In the genomic region with DNA sequence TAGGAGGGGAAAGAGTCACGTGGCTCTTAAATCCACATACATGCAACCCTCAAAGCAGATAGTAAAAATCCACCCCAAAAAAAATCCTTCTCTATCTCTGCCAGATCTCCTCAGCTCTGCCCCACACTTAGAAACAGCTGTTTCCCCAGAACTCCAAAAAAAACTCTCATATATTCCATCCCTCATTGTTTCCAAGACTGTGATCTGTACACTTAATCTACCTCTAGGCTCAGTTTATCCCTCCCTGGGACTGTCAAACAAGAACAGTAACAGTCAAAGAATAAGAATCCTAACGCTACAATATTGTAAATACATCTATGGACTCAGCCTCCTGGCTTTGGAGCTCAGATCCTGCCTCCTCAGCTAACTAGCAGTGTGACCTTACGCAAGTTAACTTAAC, we compare ENCODE assay signal across 17 cellular contexts. TPM values are rescaled to one million over a fixed set of nuclear protein-coding genes. Genes with fewer than 3 reads are reported as not detected.
A peak's percentile ranks its signal among the peaks of the same experiment; 100 is the strongest.
DNase-seq lines count a peak whose midpoint lies in the region; ATAC-seq and TF ChIP-seq lines count a peak whose summit lies in the region.
"Had no signal": no experiment of that assay in that cellular context is flagged by ENCODE, and none has a peak within 500 bp of the region (broad histone marks: within the 10 kb centered on the region; RNA-seq: fewer than 3 reads in every experiment).

No MANE protein-coding gene starts in this region.

- H3K27me3 ChIP-seq in left ventricle myocardium inferior (ENCODE audit: low read depth) (no peaks in the 10 kb centered on the region), neural progenitor cell (no peaks in the 10 kb centered on the region), upper lobe of right lung (no peaks in the 10 kb centered on the region), left lung (no peaks in the 10 kb centered on the region)
- H3K27me3 ChIP-seq: ascending aorta had no signal

- H3K4me2 ChIP-seq in neural progenitor cell = no peak overlapping the region

- intact Hi-C loops in left ventricle myocardium inferior (cut with micrococcal nuclease) (no loop called here), cardiac septum (cut with DNase I) (no loop called here), upper lobe of right lung (cut with DNase I) (no loop called here), left lung (cut with DNase I) (no loop called here)

- H3K9me3 ChIP-seq in left ventricle myocardium inferior (replicated peaks) (no peaks in the 10 kb centered on the region), neural progenitor cell (ENCODE audit: low read depth) (no peaks in the 10 kb centered on the region), upper lobe of right lung (no peaks in the 10 kb centered on the region), left lung (no peaks in the 10 kb centered on the region)
- H3K9me3 ChIP-seq: ascending aorta had no signal

- H3K27me3 Mint-ChIP-seq in neural progenitor cell (ENCODE audit: insufficient read depth, low read depth) = peaks cover 2% of the 10 kb centered on the region

- H3K79me2 ChIP-seq in neural progenitor cell (ENCODE audit: low read depth) = no peaks in the 10 kb centered on the region

- H3K27ac ChIP-seq in left ventricle myocardium inferior (replicated peaks) (peak overlapping the region; percentile 97), epithelial cell of prostate (peak overlapping the region; percentile 55), neural progenitor cell (no peak overlapping the region), upper lobe of right lung (peak overlapping the region; percentile 36), left lung (peak overlapping the region in 1 of 2 donors; percentile 18)
- H3K27ac ChIP-seq: HL-60, VCaP had no signal

- H3K9me3 Mint-ChIP-seq in neural progenitor cell = no peaks in the 10 kb centered on the region
- H3K9me3 Mint-ChIP-seq: activated T-helper 2 cell treated with anti-CD3 and anti-CD28 coated beads, Interferon-gamma antibody, Interleukin-2, Interleukin-4, amounts not matched to agents 10 μg/mL and 5 μg/mL and 100 μg/mL, durations not matched to agents 14 hours and 24 hours and 36 hours had no signal

- no peak overlapping the region for H3K4me3 Mint-ChIP-seq in neural progenitor cell
- H3K4me3 Mint-ChIP-seq: activated CD8-positive, alpha-beta T cell treated with anti-CD3 and anti-CD28 coated beads, Interleukin-2, amount 10 ng/mL, durations not matched to agents 7 days and 5 days had no signal

- H3K4me1 ChIP-seq in left ventricle myocardium inferior = peaks cover 100% of the 10 kb centered on the region
- H3K4me1 ChIP-seq in neural progenitor cell = peaks cover 40% of the 10 kb centered on the region
- H3K4me1 ChIP-seq in upper lobe of right lung = peaks cover 54% of the 10 kb centered on the region
- peaks cover 37 to 74% of the 10 kb centered on the region in 2 donors for H3K4me1 ChIP-seq in left lung

- H3K27ac Mint-ChIP-seq in neural progenitor cell = peak overlapping the region; percentile 29
- H3K27ac Mint-ChIP-seq: activated CD8-positive, alpha-beta T cell treated with anti-CD3 and anti-CD28 coated beads, Interleukin-2, amount 10 ng/mL, durations not matched to agents 7 days and 5 days; activated T-helper 2 cell treated with anti-CD3 and anti-CD28 coated beads, Interferon-gamma antibody, Interleukin-2, Interleukin-4, amounts not matched to agents 10 μg/mL and 5 μg/mL and 100 μg/mL, durations not matched to agents 14 hours and 24 hours and 36 hours had no signal

- peaks cover 11% of the 10 kb centered on the region for H3F3A ChIP-seq in neural progenitor cell (ENCODE audit: low read depth)

- TF ChIP-seq CTCF in left ventricle myocardium inferior (IDR thresholded peaks at IDR 0.05; ENCODE audit: borderline replicate concordance) = no peak
- TF ChIP-seq CTCF in neural progenitor cell (IDR thresholded peaks at IDR 0.05) = no peak
- TF ChIP-seq CTCF in upper lobe of right lung (IDR thresholded peaks at IDR 0.05) = no peak
- TF ChIP-seq CTCF in left lung (IDR thresholded peaks at IDR 0.05) = no peak

- H3K4me3 ChIP-seq in left ventricle myocardium inferior (no peak overlapping the region), neural progenitor cell (no peak overlapping the region), upper lobe of right lung (no peak overlapping the region), left lung (no peak overlapping the region)
- H3K4me3 ChIP-seq: ascending aorta, GM12878 had no signal

- ATAC-seq in upper lobe of right lung (no peak), GM19467 (IDR thresholded peaks at IDR 0.05; ENCODE audit: unreplicated experiment) (no peak), left lung (no peak), GM21619 (IDR thresholded peaks at IDR 0.05; ENCODE audit: unreplicated experiment) (no peak)
- ATAC-seq: activated CD8-positive, alpha-beta T cell treated with anti-CD3 and anti-CD28 coated beads, Interleukin-2, amount 10 ng/mL, durations not matched to agents 7 days and 5 days; GM12878 had no signal

- H3K4me1 Mint-ChIP-seq in neural progenitor cell = peaks cover 82% of the 10 kb centered on the region

- peaks cover 14% of the 10 kb centered on the region for H4K20me1 ChIP-seq in neural progenitor cell (ENCODE audit: low read depth)

- H2AFZ ChIP-seq in neural progenitor cell (replicated peaks) = no peak overlapping the region

- H3K36me3 ChIP-seq in left ventricle myocardium inferior = no peaks in the 10 kb centered on the region
- H3K36me3 ChIP-seq in neural progenitor cell = no peaks in the 10 kb centered on the region
- no peaks in the 10 kb centered on the region for H3K36me3 ChIP-seq in upper lobe of right lung
- H3K36me3 ChIP-seq in left lung = no peaks in the 10 kb centered on the region
- H3K36me3 ChIP-seq: ascending aorta had no signal

- peaks cover 6% of the 10 kb centered on the region for H3K36me3 Mint-ChIP-seq in neural progenitor cell

- H3K9ac ChIP-seq in neural progenitor cell = no peak overlapping the region

- DNase-seq in left ventricle myocardium inferior = no peak
- DNase-seq in cardiac septum (ENCODE audit: low spot score) = no peak
- DNase-seq in epithelial cell of prostate (ENCODE audit: low read depth, low spot score) = no peak
- DNase-seq in neural progenitor cell (ENCODE audit: low spot score) = no peak
- no peak for DNase-seq in upper lobe of right lung
- no peak for DNase-seq in left lung
- DNase-seq: ACHN; activated CD8-positive, alpha-beta T cell treated with anti-CD3 and anti-CD28 coated beads, Interleukin-2, amount 10 ng/mL, durations not matched to agents 7 days and 5 days; NCI-H1436; stimulated activated CD4-positive, alpha-beta T cell treated with anti-CD3 and anti-CD28 coated beads, Interleukin-12 subunit alpha, Interleukin-12 subunit beta, amount 100 ng/mL, for 4 hours had no signal

RNA-seq across cellular contexts. Expression of a gene that starts 11.6 kb away (rescaled TPM):
- total RNA-seq in left ventricle myocardium inferior = 43.2 TPM
- 46.6 TPM for total RNA-seq in cardiac septum
- total RNA-seq in neural progenitor cell (ENCODE audit: low replicate concordance) = 8.8 and 14.7 TPM in 2 replicates
- total RNA-seq in upper lobe of right lung = 41.9 TPM
- 10 to 100 TPM; 44.1 to 47.3 TPM for total RNA-seq in left lung

RNA-seq across cellular contexts. Expression of a gene that starts 44.4 kb away (rescaled TPM):
- total RNA-seq in left ventricle myocardium inferior (77.2 TPM), cardiac septum (55.3 TPM), neural progenitor cell (ENCODE audit: low replicate concordance) (90.4 and 103 TPM in 2 replicates), upper lobe of right lung (77.1 TPM), left lung (10 to 100 TPM; 62.7 to 62.9 TPM)
